ENCODE assay signal across 9 cellular contexts in genomic region chr10:109934958-109935793, GRCh38. TPM values are rescaled to one million over a fixed set of nuclear protein-coding genes. Genes with fewer than 3 reads are reported as not detected.
DNase-seq lines count a peak whose midpoint lies in the region; ATAC-seq and TF ChIP-seq lines count a peak whose summit lies in the region.
"Had no signal": no experiment of that assay in that cellular context is flagged by ENCODE, and none has a peak within 500 bp of the region (broad histone marks: within the 10 kb centered on the region; RNA-seq: fewer than 3 reads in every experiment).

No MANE protein-coding gene starts in this region.

- peaks cover 45% of the 10 kb centered on the region for H3K4me1 ChIP-seq in adipocyte (ENCODE audit: control insufficient read depth, insufficient read depth, low read length)
- H3K4me1 ChIP-seq in upper lobe of left lung = peaks cover 0 to 9% (median 4%) of the 10 kb centered on the region in 4 donors

- no peaks in the 10 kb centered on the region for H3K36me3 ChIP-seq in adipocyte (ENCODE audit: control insufficient read depth, insufficient read depth, low read length, severe bottlenecking)
- H3K36me3 ChIP-seq in upper lobe of left lung = no peaks in the 10 kb centered on the region

- TF ChIP-seq CTCF in upper lobe of left lung (IDR thresholded peaks at IDR 0.05) = no peak

- DNase-seq in Right ventricle myocardium inferior (ENCODE audit: missing footprints) (no peak), cardiac septum (ENCODE audit: low spot score) (no peak), adipocyte (ENCODE audit: low read depth) (peak; percentile 60), iPS-NIHi7 (ENCODE audit: extremely low spot score) (peak; percentile 71), upper lobe of left lung (no peak), middle frontal gyrus (ENCODE audit: extremely low spot score, low spot score) (no peak), GM19238 (ENCODE audit: insufficient read length, low spot score) (no peak), NCI-H2171 treated with DMSO at 0.1 percent for 48 hours (lab: John Stamatoyannopoulos, UW) (no peak)
- DNase-seq: naive B cell had no signal

- H3K27ac ChIP-seq in upper lobe of left lung = peak overlapping the region in 3 of 4 donors; percentile 10 to 47 (median 27)

- intact Hi-C loops in Right ventricle myocardium inferior (cut with DNase I) (no loop called here), cardiac septum (cut with DNase I) (no loop called here)

- no peak for TF ChIP-seq POLR2A in upper lobe of left lung (IDR thresholded peaks at IDR 0.05)

- no peak for TF ChIP-seq EP300 in upper lobe of left lung (IDR thresholded peaks at IDR 0.05)

- no peak overlapping the region for H3K4me3 ChIP-seq in adipocyte (ENCODE audit: low read length)
- no peak overlapping the region for H3K4me3 ChIP-seq in upper lobe of left lung

- WGBS in upper lobe of left lung, 2 donors = 46 to 65% methylated on average over 5 of the region's 5 CpGs

- peak; percentile 79 for ATAC-seq in Right ventricle myocardium inferior
- peak; percentile 44 to 68 for ATAC-seq in upper lobe of left lung (ENCODE audit: low FRiP score in 2 of 2)

- H3K27me3 ChIP-seq in adipocyte (replicated peaks; ENCODE audit: control insufficient read depth, insufficient read depth, low read length) (no peaks in the 10 kb centered on the region), upper lobe of left lung (no peaks in the 10 kb centered on the region)

- no peak overlapping the region for H3K9ac ChIP-seq in adipocyte (ENCODE audit: low read length)

- H3K9me3 ChIP-seq in adipocyte (ENCODE audit: control insufficient read depth, low read length) = no peaks in the 10 kb centered on the region
- H3K9me3 ChIP-seq in upper lobe of left lung = no peaks in the 10 kb centered on the region

RNA-seq across cellular contexts. Expression of gene XPNPEP1, which starts 11.9 kb away (rescaled TPM):
- 43.6 TPM for total RNA-seq in Right ventricle myocardium inferior
- total RNA-seq in cardiac septum = 43.5 TPM
- 100 to 1,000 TPM in 2 of 6 donors, 10 to 100 TPM in 4; 40.6 to 132 (median 57.8) TPM for total RNA-seq in upper lobe of left lung

Comparison
In these comparisons a context has a peak if more than half of its experiments do, and no peak if none do; other contexts are left out.
1. DNase-seq: peak in adipocyte (single experiment) and iPS-NIHi7 (single experiment); none in Right ventricle myocardium inferior (single experiment), cardiac septum (single experiment), upper lobe of left lung (0 of 2), middle frontal gyrus (single experiment), GM19238 (single experiment) and NCI-H2171 treated with DMSO at 0.1 percent for 48 hours (single experiment).